ENCODE assay signal across 25 cellular contexts in genomic region chr4:19969492-19969891, GRCh38.
A peak's percentile ranks its signal among the peaks of the same experiment; 100 is the strongest.
DNase-seq lines count a peak whose midpoint lies in the region; ATAC-seq and TF ChIP-seq lines count a peak whose summit lies in the region.
"Had no signal": no experiment of that assay in that cellular context is flagged by ENCODE, and none has a peak within 500 bp of the region (broad histone marks: within the 10 kb centered on the region; RNA-seq: fewer than 3 reads in every experiment).

No MANE protein-coding gene starts in this region.

- no peaks in the 10 kb centered on the region for H3K9me3 ChIP-seq in HCT116 (ENCODE audit: control insufficient read depth in 1 of 2, insufficient read depth in 1 of 2, low read depth in 1 of 2, low read length in 2 of 2)
- H3K9me3 ChIP-seq: body of pancreas, Caco-2, colonic mucosa, upper lobe of left lung had no signal

- no peak overlapping the region for H2BK120ac ChIP-seq in mesendoderm (ENCODE audit: low read depth, low read length)

- no peak overlapping the region for H3K23ac ChIP-seq in mesendoderm (ENCODE audit: low read length)

- RAD21 ChIA-PET in HCT116 (lab: Charles Lee; ENCODE audit: low non-redundant PET in 1 of 2, low total read pairs in 2 of 2, uncharacterized antibody in 2 of 2, unreplicated experiment in 2 of 2) = no interaction called here

- TF ChIP-seq POLR2A in HCT116 (IDR thresholded peaks at IDR 0.05; ENCODE audit: borderline replicate concordance, extremely low read depth, insufficient read depth, insufficient read length) = no peak

- no peak overlapping the region for H3K56ac ChIP-seq in mesendoderm (ENCODE audit: low read length)

- H2AFZ ChIP-seq in HCT116 (ENCODE audit: low read depth, low read length, poor library complexity, severe bottlenecking) = no peak overlapping the region

- no peaks in the 10 kb centered on the region for H3K79me2 ChIP-seq in HCT116 (ENCODE audit: insufficient read depth, low read length)
- H3K79me2 ChIP-seq in mesendoderm (ENCODE audit: control insufficient read depth, insufficient read depth, low read length) = no peaks in the 10 kb centered on the region

- no peak overlapping the region for H2BK5ac ChIP-seq in mesendoderm (ENCODE audit: low read length)

- peak; percentile 13 for TF ChIP-seq RAD21 in HCT116 (IDR thresholded peaks at IDR 0.05; ENCODE audit: low read depth)

- H3K4me1 ChIP-seq in HCT116 (ENCODE audit: control insufficient read depth in 1 of 2, insufficient read depth in 2 of 2, low read length in 2 of 2) (0 out of 4 replicates have a peak, but pooled peaks cover 0 to 4% of the 10 kb centered on the region in 2 experiments), mesendoderm (ENCODE audit: control insufficient read depth, low read depth, low read length) (no peaks in the 10 kb centered on the region)
- H3K4me1 ChIP-seq: body of pancreas, Caco-2, colonic mucosa, left lung, upper lobe of left lung had no signal

- H3K79me1 ChIP-seq in mesendoderm (ENCODE audit: low read length) = no peaks in the 10 kb centered on the region

- H3K27me3 ChIP-seq in HCT116 (ENCODE audit: insufficient read depth, low read length) (no peaks in the 10 kb centered on the region), mesendoderm (ENCODE audit: insufficient read depth, low read length, poor library complexity) (no peaks in the 10 kb centered on the region)
- H3K27me3 ChIP-seq: BLaER1 treated with 17β-estradiol and CSF1 and Interleukin-3, amounts not matched to agents 10 nM and 100 nM; body of pancreas; colonic mucosa; left lung; upper lobe of left lung had no signal

- POLR2A ChIA-PET in AG04449 (lab: Yijun Ruan, JAX) = no interaction called here
- POLR2A ChIA-PET in HCT116 (lab: Charles Lee) = no interaction called here
- POLR2A ChIA-PET in activated CD4-positive, alpha-beta T cell treated with anti-CD3 and anti-CD28 coated beads for 36 hours (lab: Charles Lee) = no interaction called here

- H2AK5ac ChIP-seq in mesendoderm (ENCODE audit: low read length) = no peak overlapping the region

- no peak for DNase-seq in AG04449 (ENCODE audit: low read depth, low spot score)
- DNase-seq in HCT116 (ENCODE audit: low read depth, low spot score) = no peak
- DNase-seq in chondrocyte (ENCODE audit: low spot score) = no peak
- peak; percentile 30 for DNase-seq in mesendoderm
- no peak for DNase-seq in activated CD4-positive, alpha-beta T cell treated with anti-CD3 and anti-CD28 coated beads for 36 hours
- DNase-seq in hypothalamus (lab: John Stamatoyannopoulos, UW) = no peak
- DNase-seq: activated CD4-positive, alpha-beta T cell treated with anti-CD3 and anti-CD28 coated beads for 1 hour; activated gamma-delta T cell; body of pancreas; Caco-2; colonic mucosa; KG1; left lung; NCI-H146; NCI-H510A; occipital lobe; SIG-M5; small intestine; stimulated activated CD4-positive, alpha-beta T cell treated with anti-CD3 and anti-CD28 coated beads, Interleukin-2, amount 100 ng/mL, for 24 hours; T-cell; upper lobe of left lung had no signal

- no TSS peak for BruUV-seq in HCT116 (replicated peaks; lab: Mats Ljungman, UMichigan)

- no peak overlapping the region for H4K5ac ChIP-seq in mesendoderm (ENCODE audit: low read length)

- no peaks in the 10 kb centered on the region for H3K36me3 Mint-ChIP-seq in chondrocyte (ENCODE audit: low read depth)
- no peaks in the 10 kb centered on the region for H3K36me3 Mint-ChIP-seq in activated CD4-positive, alpha-beta T cell treated with anti-CD3 and anti-CD28 coated beads for 36 hours (ENCODE audit: low read depth)
- H3K36me3 Mint-ChIP-seq: T-cell had no signal

- no peak overlapping the region for H2BK15ac ChIP-seq in mesendoderm (replicated peaks; ENCODE audit: low read depth)

- H3K4me2 ChIP-seq in HCT116 (ENCODE audit: low read length) (no peak overlapping the region), mesendoderm (ENCODE audit: low read length) (no peak overlapping the region)
- H3K4me2 ChIP-seq: BLaER1 treated with 17β-estradiol and CSF1 and Interleukin-3, amounts not matched to agents 10 nM and 100 nM had no signal

- no peak overlapping the region for H4K8ac ChIP-seq in mesendoderm (ENCODE audit: low read depth, low read length)

- peaks cover 11% of the 10 kb centered on the region for H3K9me3 Mint-ChIP-seq in chondrocyte (ENCODE audit: low read depth)
- H3K9me3 Mint-ChIP-seq in activated CD4-positive, alpha-beta T cell treated with anti-CD3 and anti-CD28 coated beads for 36 hours (ENCODE audit: low read depth) = peaks cover 4% of the 10 kb centered on the region

- H3K9ac ChIP-seq in HCT116 (ENCODE audit: low read length) (no peak overlapping the region), mesendoderm (ENCODE audit: low read length) (no peak overlapping the region)
- H3K9ac ChIP-seq: BLaER1 treated with 17β-estradiol and CSF1 and Interleukin-3, amounts not matched to agents 10 nM and 100 nM had no signal

- no peak overlapping the region for H3K18ac ChIP-seq in mesendoderm (ENCODE audit: low read length)

- ATAC-seq in HCT116 (no peak), GM18511 (IDR thresholded peaks at IDR 0.05; ENCODE audit: unreplicated experiment) (no peak), HG02970 (IDR thresholded peaks at IDR 0.05; ENCODE audit: low FRiP score, unreplicated experiment) (no peak)
- no peak for ATAC-seq in activated CD4-positive, alpha-beta T cell treated with anti-CD3 and anti-CD28 coated beads for 36 hours
- ATAC-seq: body of pancreas, left lung, Panc1, T-cell had no signal

- no peak overlapping the region for H3K4me3 ChIP-seq in AG04449 (ENCODE audit: low read depth, low read length)
- no peak overlapping the region for H3K4me3 ChIP-seq in HCT116 (replicated peaks in 1 of 2; ENCODE audit: low read depth in 1 of 2, low read length in 2 of 2)
- no peak overlapping the region for H3K4me3 ChIP-seq in mesendoderm (ENCODE audit: low read length)
- H3K4me3 ChIP-seq: BLaER1 treated with 17β-estradiol and CSF1 and Interleukin-3, amounts not matched to agents 10 nM and 100 nM; body of pancreas; colonic mucosa; left lung; upper lobe of left lung had no signal

- CTCF ChIA-PET in AG04449 (lab: Yijun Ruan, JAX) (interaction anchor here (1.4 to 3.7 kb wide), 2 partner anchors 12 to 276 kb away, joined by 4 to 13 read pairs; no protein-coding TSS in a partner anchor), HCT116 (lab: Charles Lee) (no interaction called here)
- CTCF ChIA-PET in activated CD4-positive, alpha-beta T cell treated with anti-CD3 and anti-CD28 coated beads for 36 hours (lab: Charles Lee) = interaction anchor here (0.6 kb wide), 1 partner anchor 532 kb away, joined by 3 read pairs; no protein-coding TSS in a partner anchor

- H4K20me1 ChIP-seq in HCT116 (ENCODE audit: insufficient read depth) = no peaks in the 10 kb centered on the region
- H4K20me1 ChIP-seq: BLaER1 treated with 17β-estradiol and CSF1 and Interleukin-3, amounts not matched to agents 10 nM and 100 nM had no signal

- H3K4me1 Mint-ChIP-seq in chondrocyte (ENCODE audit: low read depth) = peaks cover 3% of the 10 kb centered on the region
- no peaks in the 10 kb centered on the region for H3K4me1 Mint-ChIP-seq in activated CD4-positive, alpha-beta T cell treated with anti-CD3 and anti-CD28 coated beads for 36 hours
- H3K4me1 Mint-ChIP-seq: T-cell had no signal

- H3K27me3 Mint-ChIP-seq in chondrocyte (ENCODE audit: low read depth) = no peaks in the 10 kb centered on the region
- H3K27me3 Mint-ChIP-seq in activated CD4-positive, alpha-beta T cell treated with anti-CD3 and anti-CD28 coated beads for 36 hours = no peaks in the 10 kb centered on the region
- H3K27me3 Mint-ChIP-seq: T-cell had no signal

- H3K9me2 ChIP-seq in HCT116 (ENCODE audit: insufficient read depth) = no peaks in the 10 kb centered on the region

- intact Hi-C loops in HCT116 (cut with micrococcal nuclease) = no loop called here
- intact Hi-C loops in activated CD4-positive, alpha-beta T cell treated with anti-CD3 and anti-CD28 coated beads for 36 hours (cut with DNase I, micrococcal nuclease) = no loop called here

- H3K27ac ChIP-seq in HCT116 (ENCODE audit: low read depth, low read length) = no peak overlapping the region
- H3K27ac ChIP-seq in mesendoderm (ENCODE audit: low read depth, low read length) = no peak overlapping the region
- H3K27ac ChIP-seq: BLaER1 treated with 17β-estradiol and CSF1 and Interleukin-3, amounts not matched to agents 10 nM and 100 nM; body of pancreas; colonic mucosa; left lung; upper lobe of left lung had no signal

- no peak overlapping the region for H3K4me3 Mint-ChIP-seq in chondrocyte (ENCODE audit: unreplicated experiment)
- H3K4me3 Mint-ChIP-seq in activated CD4-positive, alpha-beta T cell treated with anti-CD3 and anti-CD28 coated beads for 36 hours = no peak overlapping the region
- H3K4me3 Mint-ChIP-seq: T-cell had no signal

- H3K27ac Mint-ChIP-seq in chondrocyte (ENCODE audit: unreplicated experiment) = no peak overlapping the region
- no peak overlapping the region for H3K27ac Mint-ChIP-seq in activated CD4-positive, alpha-beta T cell treated with anti-CD3 and anti-CD28 coated beads for 36 hours
- H3K27ac Mint-ChIP-seq: T-cell had no signal

- H3K36me3 ChIP-seq in HCT116 (ENCODE audit: control insufficient read depth in 1 of 2, insufficient read depth in 2 of 2, low read length in 2 of 2) (no peaks in the 10 kb centered on the region), mesendoderm (ENCODE audit: control insufficient read depth, insufficient read depth, low read length) (no peaks in the 10 kb centered on the region)
- H3K36me3 ChIP-seq: BLaER1 treated with 17β-estradiol and CSF1 and Interleukin-3, amounts not matched to agents 10 nM and 100 nM; colonic mucosa; left lung; upper lobe of left lung had no signal

- H3K4ac ChIP-seq in mesendoderm (ENCODE audit: low read depth, low read length) = no peak overlapping the region

- TF ChIP-seq CTCF in AG04449 (IDR thresholded peaks at IDR 0.05; ENCODE audit: insufficient read depth, low read length, missing control alignments) = peak; percentile 12
- no peak for TF ChIP-seq CTCF in HCT116 (IDR thresholded peaks at IDR 0.05 in 2 of 3, conservative IDR thresholded peaks at IDR 0.05 in 1 of 3; ENCODE audit: borderline replicate concordance in 1 of 3, insufficient read depth in 1 of 3, low read depth in 2 of 3, low read length in 2 of 3)
- peak; percentile 44 for TF ChIP-seq CTCF in chondrocyte (IDR thresholded peaks at IDR 0.05)

- WGBS in mesendoderm (ENCODE audit: extremely low coverage, insufficient coverage, low lambda C conversion rate) = no CpG with 5 or more reads among the region's 2 CpGs

TF ChIP-seq in HCT116, 20 proteins besides CTCF, POLR2A, EP300 and RAD21 (continues in another document):
- TF ChIP-seq SIN3A (IDR thresholded peaks at IDR 0.05; ENCODE audit: low read depth) (no peak), JUND (IDR thresholded peaks at IDR 0.05) (no peak), EZH2 (IDR thresholded peaks at IDR 0.05) (no peak), ZNF274 (IDR thresholded peaks at IDR 0.05; ENCODE audit: low read depth, low read length) (no peak), MAX (IDR thresholded peaks at IDR 0.05) (no peak), POLR2AphosphoS5 (IDR thresholded peaks at IDR 0.05; ENCODE audit: low read depth, low read length) (no peak)

Comparison
In these comparisons a context has a peak if more than half of its experiments do, and no peak if none do; other contexts are left out.
1. CTCF ChIP-seq: peak in AG04449 (single experiment) and chondrocyte (single experiment); none in HCT116 (0 of 3).